In the genomic region with DNA sequence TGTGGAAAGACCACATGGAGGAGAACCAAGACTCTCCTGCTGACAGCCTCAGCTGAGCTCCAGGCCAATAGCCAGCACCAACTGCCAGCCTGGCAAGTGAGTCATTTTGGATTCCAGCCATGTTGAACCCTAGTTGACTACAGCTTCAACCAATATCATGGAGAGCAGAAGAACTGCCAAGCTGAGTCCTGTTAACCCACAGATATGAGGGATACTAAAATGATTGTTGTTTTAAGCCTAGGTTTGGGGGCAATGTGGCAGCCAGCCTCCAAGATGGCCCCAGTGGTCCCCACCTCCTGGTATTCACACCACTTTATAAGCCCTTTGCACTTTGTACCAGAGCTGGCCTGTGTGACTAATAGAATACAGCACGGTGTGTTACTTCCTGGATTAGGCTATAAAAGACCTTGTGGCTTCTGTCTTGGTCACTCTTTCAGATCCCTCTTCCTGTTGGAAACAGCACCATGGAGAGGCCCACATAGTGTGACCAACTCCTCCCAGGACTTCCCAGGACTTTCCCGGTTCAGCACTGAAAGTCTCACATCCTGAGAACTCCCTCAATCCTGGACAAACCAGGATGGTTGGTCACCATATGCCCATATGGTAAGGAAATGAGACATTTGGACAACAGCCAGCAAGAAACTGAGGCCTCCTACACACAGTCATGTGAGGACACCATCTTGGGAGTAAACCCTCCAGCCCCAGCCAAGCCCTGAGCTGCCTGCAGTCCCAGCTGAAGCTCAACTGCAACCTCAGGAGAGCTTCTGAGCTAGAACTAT, we compare ENCODE assay signal across 9 cellular contexts. TPM values are rescaled to one million over a fixed set of nuclear protein-coding genes. Genes with fewer than 3 reads are reported as not detected.
DNase-seq lines count a peak whose midpoint lies in the region; ATAC-seq and TF ChIP-seq lines count a peak whose summit lies in the region.
"Had no signal": no experiment of that assay in that cellular context is flagged by ENCODE, and none has a peak within 500 bp of the region (broad histone marks: within the 10 kb centered on the region; RNA-seq: fewer than 3 reads in every experiment).

No MANE protein-coding gene starts in this region.

- H3K36me3 ChIP-seq in KMS-11 (ENCODE audit: insufficient read depth) (no peaks in the 10 kb centered on the region), upper lobe of right lung (no peaks in the 10 kb centered on the region)
- H3K36me3 ChIP-seq: neutrophil had no signal

- H3K9ac ChIP-seq in KMS-11, result no peak overlapping the region

- H3K79me2 ChIP-seq in KMS-11 (ENCODE audit: insufficient read depth, low read depth), result no peaks in the 10 kb centered on the region

- peak overlapping the region; percentile 30; the same call in 1 of the 2 replicates for H3K4me2 ChIP-seq in KMS-11

- no peaks in the 10 kb centered on the region for H3K9me3 ChIP-seq in upper lobe of right lung
- H3K9me3 ChIP-seq: neutrophil had no signal

- no peak for DNase-seq in activated naive CD4-positive, alpha-beta T cell (lab: John Stamatoyannopoulos, UW)
- DNase-seq in dermis blood vessel endothelial cell (peak; percentile 86), upper lobe of right lung (no peak)
- DNase-seq in activated CD8-positive, alpha-beta memory T cell treated with anti-CD3 and anti-CD28 coated beads, Interleukin-2, amount 50 U/mL, for 4 hours, result no peak
- no peak for DNase-seq in activated CD4-positive, alpha-beta T cell treated with anti-CD3 and anti-CD28 coated beads, Interleukin-2, amount 10 ng/mL, durations not matched to agents 7 days and 5 days

- CTCF ChIA-PET in activated CD4-positive, alpha-beta T cell treated with anti-CD3 and anti-CD28 coated beads, Interleukin-2, amount 10 ng/mL, durations not matched to agents 7 days and 5 days (lab: Charles Lee), result interaction anchor here (0.7 to 1.1 kb wide), 2 partner anchors 30 to 912 kb away, joined by 4 to 5 read pairs; no protein-coding TSS in a partner anchor

- H3K4me1 Mint-ChIP-seq in activated naive CD4-positive, alpha-beta T cell treated with anti-CD3 and anti-CD28 coated beads, Interleukin-2, amount 50 U/mL, for 24 hours, result no peaks in the 10 kb centered on the region
- H3K4me1 Mint-ChIP-seq in activated CD4-positive, alpha-beta T cell treated with anti-CD3 and anti-CD28 coated beads, Interleukin-2, amount 10 ng/mL, durations not matched to agents 7 days and 5 days, result no peaks in the 10 kb centered on the region

- H2AFZ ChIP-seq in KMS-11 (ENCODE audit: low read depth), result peak overlapping the region; percentile 66

- H4K20me1 ChIP-seq in KMS-11 (ENCODE audit: insufficient read depth), result no peaks in the 10 kb centered on the region

- no peak overlapping the region for H3K4me3 Mint-ChIP-seq in activated naive CD4-positive, alpha-beta T cell treated with anti-CD3 and anti-CD28 coated beads, Interleukin-2, amount 50 U/mL, for 24 hours
- H3K4me3 Mint-ChIP-seq in activated CD4-positive, alpha-beta T cell treated with anti-CD3 and anti-CD28 coated beads, Interleukin-2, amount 10 ng/mL, durations not matched to agents 7 days and 5 days, result no peak overlapping the region

- intact Hi-C loops in upper lobe of right lung (cut with DNase I), result no loop called here

- no peak overlapping the region for H3K4me3 ChIP-seq in KMS-11 (IDR thresholded peaks at IDR 0.05; ENCODE audit: insufficient read depth, low read depth, low read length)
- H3K4me3 ChIP-seq in upper lobe of right lung, result no peak overlapping the region

- POLR2A ChIA-PET in activated CD4-positive, alpha-beta T cell treated with anti-CD3 and anti-CD28 coated beads, Interleukin-2, amount 10 ng/mL, durations not matched to agents 7 days and 5 days (lab: Charles Lee), result no interaction called here

- no peaks in the 10 kb centered on the region for H3K36me3 Mint-ChIP-seq in activated naive CD4-positive, alpha-beta T cell treated with anti-CD3 and anti-CD28 coated beads, Interleukin-2, amount 50 U/mL, for 24 hours
- H3K36me3 Mint-ChIP-seq in activated CD4-positive, alpha-beta T cell treated with anti-CD3 and anti-CD28 coated beads, Interleukin-2, amount 10 ng/mL, durations not matched to agents 7 days and 5 days (ENCODE audit: low read depth), result no peaks in the 10 kb centered on the region

- H3K9me3 Mint-ChIP-seq in activated naive CD4-positive, alpha-beta T cell treated with anti-CD3 and anti-CD28 coated beads, Interleukin-2, amount 50 U/mL, for 24 hours, result no peaks in the 10 kb centered on the region
- peaks cover 7% of the 10 kb centered on the region for H3K9me3 Mint-ChIP-seq in activated CD4-positive, alpha-beta T cell treated with anti-CD3 and anti-CD28 coated beads, Interleukin-2, amount 10 ng/mL, durations not matched to agents 7 days and 5 days

- peaks cover 33% of the 10 kb centered on the region for H3K4me1 ChIP-seq in KMS-11 (ENCODE audit: low read depth, poor library complexity, severe bottlenecking)
- peaks cover 16% of the 10 kb centered on the region for H3K4me1 ChIP-seq in upper lobe of right lung

- TF ChIP-seq CTCF in KMS-11 (conservative IDR thresholded peaks at IDR 0.05; ENCODE audit: low read depth, low read length), result no peak
- no peak for TF ChIP-seq CTCF in upper lobe of right lung (IDR thresholded peaks at IDR 0.05)

- H3K27ac ChIP-seq in KMS-11 (no peak overlapping the region), upper lobe of right lung (no peak overlapping the region)
- H3K27ac ChIP-seq: neutrophil had no signal

- ATAC-seq in upper lobe of right lung (peak; percentile 48), HG02840 (IDR thresholded peaks at IDR 0.05; ENCODE audit: low FRiP score, unreplicated experiment) (no peak)

- H3K27me3 ChIP-seq in KMS-11 (ENCODE audit: insufficient read depth, low read depth) (no peaks in the 10 kb centered on the region), upper lobe of right lung (no peaks in the 10 kb centered on the region)
- H3K27me3 ChIP-seq: neutrophil had no signal

- H3K27me3 Mint-ChIP-seq in activated naive CD4-positive, alpha-beta T cell treated with anti-CD3 and anti-CD28 coated beads, Interleukin-2, amount 50 U/mL, for 24 hours, result no peaks in the 10 kb centered on the region
- H3K27me3 Mint-ChIP-seq in activated CD4-positive, alpha-beta T cell treated with anti-CD3 and anti-CD28 coated beads, Interleukin-2, amount 10 ng/mL, durations not matched to agents 7 days and 5 days, result no peaks in the 10 kb centered on the region

- peak overlapping the region; percentile 17 for H3K27ac Mint-ChIP-seq in activated naive CD4-positive, alpha-beta T cell treated with anti-CD3 and anti-CD28 coated beads, Interleukin-2, amount 50 U/mL, for 24 hours
- no peak overlapping the region for H3K27ac Mint-ChIP-seq in activated CD4-positive, alpha-beta T cell treated with anti-CD3 and anti-CD28 coated beads, Interleukin-2, amount 10 ng/mL, durations not matched to agents 7 days and 5 days

RNA-seq across cellular contexts. Expression of a gene that starts 32.4 kb away (rescaled TPM):
- total RNA-seq in dermis blood vessel endothelial cell, result 226 and 279 TPM in 2 replicates
- 184 TPM for total RNA-seq in upper lobe of right lung
- 100 to 1,000 TPM; 177 to 196 TPM for total RNA-seq in activated CD4-positive, alpha-beta T cell treated with anti-CD3 and anti-CD28 coated beads, Interleukin-2, amount 10 ng/mL, durations not matched to agents 7 days and 5 days
